In the genomic region with DNA sequence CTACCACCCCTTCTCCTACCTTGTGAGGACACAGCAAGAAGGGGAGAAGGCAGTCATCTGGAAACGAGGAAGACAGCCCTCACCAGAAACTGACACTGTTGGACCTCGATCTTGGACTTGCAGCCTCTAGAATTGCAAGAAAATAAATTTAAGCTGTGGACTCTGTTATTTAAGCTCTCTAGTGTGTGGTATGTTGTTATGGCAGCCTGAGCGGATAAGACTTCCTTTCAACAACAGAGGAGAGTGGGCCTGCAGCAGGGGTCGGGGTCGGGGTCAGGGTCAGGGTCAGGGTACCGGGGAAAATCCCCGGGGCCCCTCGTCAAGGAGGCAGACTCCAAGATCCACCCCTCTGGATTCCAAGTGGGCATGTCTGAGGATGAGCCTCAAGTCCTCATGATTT, we compare ENCODE assay signal across 23 cellular contexts. TPM values are rescaled to one million over a fixed set of nuclear protein-coding genes. Genes with fewer than 3 reads are reported as not detected.
"Had no signal": no experiment of that assay in that cellular context is flagged by ENCODE, and none has a peak within 500 bp of the region (broad histone marks: within the 10 kb centered on the region; RNA-seq: fewer than 3 reads in every experiment).

No MANE protein-coding gene starts in this region.

- H3K4me3 ChIP-seq: breast epithelium, left ventricle myocardium inferior, SJCRH30, skin epidermis, upper lobe of right lung had no signal

- H3K27me3 ChIP-seq: breast epithelium, SJCRH30, upper lobe of right lung had no signal

- H3K36me3 ChIP-seq: breast epithelium, left ventricle myocardium inferior, SJCRH30, upper lobe of right lung had no signal

- DNase-seq: activated CD4-positive, alpha-beta memory T cell treated with anti-CD3 and anti-CD28 coated beads, Interleukin-2, amount 10 ng/mL, durations not matched to agents 7 days and 5 days; activated CD4-positive, alpha-beta T cell treated with anti-CD3 and anti-CD28 coated beads for 48 hours; activated CD4-positive, CD25-positive, alpha-beta regulatory T cell; activated CD8-positive, alpha-beta memory T cell treated with anti-CD3 and anti-CD28 coated beads, Interleukin-2, amount 10 ng/mL, durations not matched to agents 7 days and 5 days; activated naive CD4-positive, alpha-beta T cell treated with anti-CD3 and anti-CD28 coated beads for 36 hours; anterior cingulate cortex; dermis blood vessel endothelial cell; effector memory CD8-positive, alpha-beta T cell; foreskin keratinocyte; glutamatergic neuron; hypothalamus; left ventricle myocardium inferior; naive thymus-derived CD8-positive, alpha-beta T cell; right cardiac atrium; SJCRH30; stimulated activated naive CD8-positive, alpha-beta T cell treated with anti-CD3 and anti-CD28 coated beads, Interleukin-15, amount 100 ng/mL, for 72 hours; T1000; upper lobe of right lung had no signal

- H3K9me3 ChIP-seq: breast epithelium, left ventricle myocardium inferior, SJCRH30, upper lobe of right lung had no signal

- H3K27ac ChIP-seq: breast epithelium, foreskin keratinocyte, left ventricle myocardium inferior, SJCRH30, upper lobe of right lung had no signal

- H3K4me1 ChIP-seq: breast epithelium, foreskin keratinocyte, upper lobe of right lung had no signal

- ATAC-seq: activated CD8-positive, alpha-beta memory T cell treated with anti-CD3 and anti-CD28 coated beads, Interleukin-2, amount 10 ng/mL, durations not matched to agents 7 days and 5 days; effector memory CD8-positive, alpha-beta T cell; foreskin keratinocyte; naive thymus-derived CD8-positive, alpha-beta T cell; stimulated activated naive CD8-positive, alpha-beta T cell treated with anti-CD3 and anti-CD28 coated beads, Interleukin-15, amount 100 ng/mL, for 72 hours; upper lobe of right lung had no signal

RNA-seq across cellular contexts. Expression of gene IGFBPL1, which starts 48.0 kb away (rescaled TPM):
- total RNA-seq: activated CD8-positive, alpha-beta memory T cell treated with anti-CD3 and anti-CD28 coated beads, Interleukin-2, amount 10 ng/mL, durations not matched to agents 7 days and 5 days; breast epithelium; fibroblast of lung; left ventricle myocardium inferior; mononuclear cell; naive thymus-derived CD8-positive, alpha-beta T cell; T-helper 1 cell treated with Interleukin-12 subunit alpha and Interleukin-12 subunit beta and Interleukin-4 antibody, amounts not matched to agents 30 ng/mL and 1 ng/mL, for 36 hours had no signal
